Comparison of ENCODE assay signal across 13 cellular contexts in genomic region chr10:27819781-27820531, GRCh38.
DNase-seq lines count a peak whose midpoint lies in the region; TF ChIP-seq lines count a peak whose summit lies in the region.
"Had no signal": no experiment of that assay in that cellular context is flagged by ENCODE, and none has a peak within 500 bp of the region (broad histone marks: within the 10 kb centered on the region; RNA-seq: fewer than 3 reads in every experiment).

No MANE protein-coding gene starts in this region.

- H3K9me3 ChIP-seq in ovary (no peaks in the 10 kb centered on the region), Peyer's patch (peaks cover 0 to 3% (median 0%) of the 10 kb centered on the region in 4 donors)

- peak; percentile 4 for TF ChIP-seq EP300 in ovary (IDR thresholded peaks at IDR 0.05)

- DNase-seq in AG09319 (ENCODE audit: extremely low read depth, low read depth) (peak; percentile 58), NCI-H2196 (lab: John Stamatoyannopoulos, UW; ENCODE audit: unreplicated experiment) (peak; percentile 49), fibroblast of villous mesenchyme (ENCODE audit: low read depth) (peak; percentile 14), ovary (peak; percentile 43 to 68 (median 59)), Peyer's patch (no peak), SW 1271 (lab: John Stamatoyannopoulos, UW) (no peak), SKM-1 (lab: John Stamatoyannopoulos, UW; ENCODE audit: unreplicated experiment) (no peak)
- no peak for DNase-seq in activated CD4-positive, CD25-positive, alpha-beta regulatory T cell (lab: John Stamatoyannopoulos, UW)
- DNase-seq: activated CD8-positive, alpha-beta memory T cell treated with anti-CD3 and anti-CD28 coated beads, Interleukin-2, amount 50 U/mL, for 48 hours; NCI-H774; nephron progenitor cell had no signal

- H3K36me3 ChIP-seq in ovary (no peaks in the 10 kb centered on the region), Peyer's patch (no peaks in the 10 kb centered on the region)
- H3K36me3 ChIP-seq: BLaER1 treated with 17β-estradiol and CSF1 and Interleukin-3, amounts not matched to agents 10 nM and 100 nM had no signal

- TF ChIP-seq POLR2A in ovary (IDR thresholded peaks at IDR 0.05) (no peak), Peyer's patch (IDR thresholded peaks at IDR 0.05) (no peak)

- H3K4me1 ChIP-seq in ovary (ENCODE audit: insufficient read depth) (peaks cover 10% of the 10 kb centered on the region), Peyer's patch (no peaks in the 10 kb centered on the region)

- H3K27me3 ChIP-seq in ovary (no peaks in the 10 kb centered on the region), Peyer's patch (no peaks in the 10 kb centered on the region)
- H3K27me3 ChIP-seq: BLaER1 treated with 17β-estradiol and CSF1 and Interleukin-3, amounts not matched to agents 10 nM and 100 nM had no signal

- H3K27ac ChIP-seq in ovary = peak overlapping the region in 1 of 2 donors; percentile 48
- no peak overlapping the region for H3K27ac ChIP-seq in Peyer's patch
- H3K27ac ChIP-seq: BLaER1 treated with 17β-estradiol and CSF1 and Interleukin-3, amounts not matched to agents 10 nM and 100 nM; KMS-11 had no signal

- TF ChIP-seq CTCF in AG09319 (IDR thresholded peaks at IDR 0.05; ENCODE audit: low read depth, low read length) (no peak), fibroblast of villous mesenchyme (IDR thresholded peaks at IDR 0.05; ENCODE audit: insufficient read depth, low read depth, low read length) (no peak), ovary (IDR thresholded peaks at IDR 0.05) (no peak), Peyer's patch (IDR thresholded peaks at IDR 0.05) (no peak)

- 55 to 56% (median 55%) methylated on average over 9 of the region's 9 CpGs for WGBS in ovary, 3 donors

- intact Hi-C loops in ovary (cut with DNase I) = loop anchor here in 2 of 4 donors (10.0 kb wide), 1 partner anchor 75 kb away; the partner anchor contains the start of gene MKX (in 2 of the 2)

- no peak overlapping the region for H3K4me3 ChIP-seq in fibroblast of villous mesenchyme (ENCODE audit: low read depth, low read length)
- H3K4me3 ChIP-seq in ovary = no peak overlapping the region
- H3K4me3 ChIP-seq in Peyer's patch = no peak overlapping the region
- H3K4me3 ChIP-seq: BLaER1 treated with 17β-estradiol and CSF1 and Interleukin-3, amounts not matched to agents 10 nM and 100 nM had no signal

Comparison
In these comparisons a context has a peak if more than half of its experiments do, and no peak if none do; other contexts are left out.
1. DNase-seq: peak in AG09319 (single experiment), NCI-H2196 (single experiment), fibroblast of villous mesenchyme (single experiment) and ovary (5 of 5); none in Peyer's patch (0 of 3), SW 1271 (0 of 2), activated CD4-positive, CD25-positive, alpha-beta regulatory T cell (0 of 4) and SKM-1 (single experiment).